Comparison of ENCODE assay signal across 9 cellular contexts in genomic region chrX:41561045-41561444, GRCh38.
DNase-seq lines count a peak whose midpoint lies in the region; ATAC-seq, FAIRE-seq and TF ChIP-seq lines count a peak whose summit lies in the region.
"Had no signal": no experiment of that assay in that cellular context is flagged by ENCODE, and none has a peak within 500 bp of the region (broad histone marks: within the 10 kb centered on the region; RNA-seq: fewer than 3 reads in every experiment).

No MANE protein-coding gene starts in this region.

- in situ Hi-C loops in K562 (cut with MboI): loop anchor here (5.0 kb wide), 1 partner anchor 191 kb away; no protein-coding TSS in a partner anchor

- intact Hi-C loops in left cardiac atrium (cut with DNase I): no loop called here
- intact Hi-C loops in left ventricle myocardium inferior (cut with micrococcal nuclease): no loop called here
- intact Hi-C loops in K562 (cut with micrococcal nuclease): no loop called here

- DNase-seq in left cardiac atrium (no peak), left ventricle myocardium inferior (no peak), RPMI7951 (ENCODE audit: low read depth) (peak; percentile 85), K562 (ENCODE audit: extremely low read depth in 1 of 4, low spot score in 3 of 4) (peak; percentile 6 to 68 (median 18)), mesenchymal stem cell (peak; percentile 91), SK-N-DZ (ENCODE audit: low spot score) (no peak)

- no peak overlapping the region for H2BK15ac ChIP-seq in mesenchymal stem cell (ENCODE audit: low read depth, poor library complexity, severe bottlenecking)

- H3K36me3 ChIP-seq in left ventricle myocardium inferior (no peaks in the 10 kb centered on the region), K562 (ENCODE audit: control insufficient read depth, insufficient read depth, low read length) (no peaks in the 10 kb centered on the region), mesenchymal stem cell (ENCODE audit: control insufficient read depth in 1 of 2, insufficient read depth in 2 of 2, low read depth in 1 of 2, low read length in 2 of 2) (no peaks in the 10 kb centered on the region)
- H3K36me3 ChIP-seq: tibial nerve had no signal

- H4K91ac ChIP-seq in mesenchymal stem cell (ENCODE audit: low read length): no peak overlapping the region

- no peak for TF ChIP-seq POLR2A in K562 (conservative IDR thresholded peaks at IDR 0.05)

- no peak overlapping the region for H2AFZ ChIP-seq in K562 (ENCODE audit: low read depth, low read length)
- H2AFZ ChIP-seq in mesenchymal stem cell (ENCODE audit: low read depth, low read length): no peak overlapping the region

- H3K9ac ChIP-seq in K562 (ENCODE audit: insufficient read depth in 1 of 2, low read depth in 2 of 2, low read length in 2 of 2) (no peak overlapping the region; a peak in 1 of 4 replicates), mesenchymal stem cell (ENCODE audit: low read length) (no peak overlapping the region)

- H4K20me1 ChIP-seq in K562 (replicated peaks; ENCODE audit: control insufficient read depth, insufficient read depth, low read length): no peaks in the 10 kb centered on the region

- no peak overlapping the region for H3K23ac ChIP-seq in mesenchymal stem cell (ENCODE audit: low read length in 2 of 2)

- H3K27me3 ChIP-seq in left ventricle myocardium inferior (ENCODE audit: low read depth): no peaks in the 10 kb centered on the region
- no peaks in the 10 kb centered on the region for H3K27me3 ChIP-seq in K562 (ENCODE audit: control insufficient read depth in 2 of 2, insufficient read depth in 2 of 2, low read length in 2 of 2)
- H3K27me3 ChIP-seq in mesenchymal stem cell (ENCODE audit: control insufficient read depth in 1 of 2, insufficient read depth in 1 of 2, low read length in 2 of 2): peaks cover 0 to 5% of the 10 kb centered on the region in 2 experiments

- no peak overlapping the region for H3K4ac ChIP-seq in mesenchymal stem cell (ENCODE audit: low read depth in 1 of 2, low read length in 2 of 2)

- CTCF ChIA-PET in K562 (lab: Yijun Ruan, JAX; ENCODE audit: low intra/inter-chr PET ratio): no interaction called here

- no peak overlapping the region for H2BK120ac ChIP-seq in mesenchymal stem cell (ENCODE audit: low read depth, low read length)

- peak in 1 of 2 experiments; percentile 2; a peak in 1 of 4 replicates for TF ChIP-seq RAD21 in K562 (CRISPR knock-in tag; conservative IDR thresholded peaks at IDR 0.05 in 1 of 2, IDR thresholded peaks at IDR 0.05 in 1 of 2)

- 0% methylated on average over 1 of the region's 2 CpGs for whole genome bisulfite sequencing in K562 (ENCODE audit: insufficient coverage, low coverage, missing lambda C conversion rate)
- 0% methylated on average over 2 of the region's 2 CpGs for WGBS in mesenchymal stem cell

- no peak overlapping the region for H2AK5ac ChIP-seq in mesenchymal stem cell (ENCODE audit: low read length, severe bottlenecking)

- no TSS peak for BruUV-seq in K562 (replicated peaks; lab: Mats Ljungman, UMichigan)

- H3K18ac ChIP-seq in mesenchymal stem cell (ENCODE audit: low read depth in 1 of 2, low read length in 2 of 2): no peak overlapping the region

- H3K4me3 ChIP-seq in left ventricle myocardium inferior (no peak overlapping the region), K562 (no peak overlapping the region), mesenchymal stem cell (ENCODE audit: insufficient read depth in 1 of 2, low read depth in 1 of 2, low read length in 2 of 2) (no peak overlapping the region)
- H3K4me3 ChIP-seq: tibial nerve had no signal

- H4K8ac ChIP-seq in mesenchymal stem cell (ENCODE audit: low read length): no peak overlapping the region

- H2BK5ac ChIP-seq in mesenchymal stem cell (ENCODE audit: low read depth, low read length, poor library complexity, severe bottlenecking): peak overlapping the region; percentile 44

- H3K14ac ChIP-seq in mesenchymal stem cell (ENCODE audit: low read length in 2 of 2): no peak overlapping the region

- no peaks in the 10 kb centered on the region for H3K79me1 ChIP-seq in mesenchymal stem cell (replicated peaks; ENCODE audit: low read length, poor library complexity, severe bottlenecking)

- H3K9me1 ChIP-seq in K562 (ENCODE audit: control insufficient read depth, insufficient read depth, low read length): no peaks in the 10 kb centered on the region

- peak; percentile 72 for FAIRE-seq in K562 (lab: Jason Lieb, UNC)

- H3K4me1 ChIP-seq in left ventricle myocardium inferior (peaks cover 8% of the 10 kb centered on the region), K562 (replicated peaks in 1 of 2; ENCODE audit: control insufficient read depth in 2 of 2, insufficient read depth in 2 of 2, low read length in 2 of 2) (peaks cover 0 to 5% of the 10 kb centered on the region in 2 experiments; a peak in 3 of 5 replicates), mesenchymal stem cell (ENCODE audit: control insufficient read depth, insufficient read depth, low read depth, low read length) (no peaks in the 10 kb centered on the region)

- H3K4me2 ChIP-seq in K562 (ENCODE audit: insufficient read depth, low read length): no peak overlapping the region
- no peak overlapping the region for H3K4me2 ChIP-seq in mesenchymal stem cell (ENCODE audit: low read length, poor library complexity, severe bottlenecking)

- TF ChIP-seq EP300 in K562 (IDR thresholded peaks at IDR 0.05; ENCODE audit: low read length): no peak

- peak; percentile 77 to 92 for ATAC-seq in left cardiac atrium
- ATAC-seq in HG02678 (IDR thresholded peaks at IDR 0.05; ENCODE audit: unreplicated experiment): peak; percentile 94
- peak; percentile 92 for ATAC-seq in K562
- ATAC-seq in HG03520 (IDR thresholded peaks at IDR 0.05; ENCODE audit: unreplicated experiment): no peak

- H2BK12ac ChIP-seq in mesenchymal stem cell (ENCODE audit: low read length in 2 of 2): no peak overlapping the region

- H3K27ac ChIP-seq in left ventricle myocardium inferior (replicated peaks): no peak overlapping the region
- H3K27ac ChIP-seq in K562 (ENCODE audit: extremely low read depth, low read depth, low read length): peak overlapping the region; percentile 15; the same call in 2 of the 3 replicates
- H3K27ac ChIP-seq in mesenchymal stem cell (ENCODE audit: low read length, poor library complexity, severe bottlenecking): peak overlapping the region; percentile 84

- POLR2A ChIA-PET in K562 (lab: Yijun Ruan, JAX): no interaction called here

- TF ChIP-seq CTCF in left ventricle myocardium inferior (IDR thresholded peaks at IDR 0.05; ENCODE audit: borderline replicate concordance) (no peak), K562 (IDR thresholded peaks at IDR 0.05 in 2 of 3, conservative IDR thresholded peaks at IDR 0.05 in 1 of 3; ENCODE audit: insufficient read depth in 2 of 3, low read depth in 1 of 3, low read length in 3 of 3) (no peak)

- H3K79me2 ChIP-seq in K562 (ENCODE audit: control insufficient read depth, insufficient read depth, low read length): no peaks in the 10 kb centered on the region

- H3K9me3 ChIP-seq in left ventricle myocardium inferior (replicated peaks) (no peaks in the 10 kb centered on the region), K562 (replicated peaks; ENCODE audit: control insufficient read depth, insufficient read depth, low read depth, low read length) (no peaks in the 10 kb centered on the region), mesenchymal stem cell (ENCODE audit: control insufficient read depth, low read length) (no peaks in the 10 kb centered on the region)
- H3K9me3 ChIP-seq: tibial nerve had no signal

TF ChIP-seq in K562, 482 proteins besides CTCF, POLR2A, EP300 and RAD21 (continues in another document):
- TF ChIP-seq MAFK (IDR thresholded peaks at IDR 0.05; ENCODE audit: low read length) (peak; percentile 57; the same call in 1 of the 2 replicates), NFE2 (IDR thresholded peaks at IDR 0.05; ENCODE audit: low read depth) (peak; percentile 78), ZNF316 (IDR thresholded peaks at IDR 0.05) (peak; percentile 51; the same call in 1 of the 2 replicates), LEF1 (IDR thresholded peaks at IDR 0.05) (no peak), ZNF592 (IDR thresholded peaks at IDR 0.05) (0 out of 2 replicates have a peak, but pooled peaks have one; percentile 13), MAFF (IDR thresholded peaks at IDR 0.05; ENCODE audit: low read length) (peak; percentile 51; the same call in 1 of the 2 replicates), JUND (IDR thresholded peaks at IDR 0.05; ENCODE audit: borderline replicate concordance, low read depth, low read length) (peak; percentile 85), JUND (tag; IDR thresholded peaks at IDR 0.05; ENCODE audit: borderline replicate concordance, low read depth, low read length) (peak; percentile 68; the same call in 1 of the 3 replicates), ARID1B (IDR thresholded peaks at IDR 0.05) (peak; percentile 35; the same call in 1 of the 2 replicates), NR2C2 (CRISPR knock-in tag; IDR thresholded peaks at IDR 0.05) (no peak), NR2C2 (tag; IDR thresholded peaks at IDR 0.05) (peak; percentile 53), MAFG (tag; conservative IDR thresholded peaks at IDR 0.05) (peak; percentile 52)

Comparison
In these comparisons a context has a peak if more than half of its experiments do, and no peak if none do; other contexts are left out.
1. DNase-seq: peak in RPMI7951 (single experiment), K562 (4 of 4) and mesenchymal stem cell (single experiment); none in left cardiac atrium (single experiment), left ventricle myocardium inferior (single experiment) and SK-N-DZ (single experiment).